1 cellular context compared by ENCODE assay signal in genomic region chr12:122721057-122721545, GRCh38.
TF ChIP-seq lines count a peak whose summit lies in the region.

No MANE protein-coding gene starts in this region.

TF ChIP-seq in HCT116, 20 proteins besides CTCF, POLR2A, EP300 and RAD21:
- TF ChIP-seq EZH2phosphoT487 (IDR thresholded peaks at IDR 0.05; ENCODE audit: borderline replicate concordance), result no peak
- TF ChIP-seq CEBPB (IDR thresholded peaks at IDR 0.05; ENCODE audit: low read depth), result no peak
- no peak for TF ChIP-seq FOSL1 (IDR thresholded peaks at IDR 0.05; ENCODE audit: low read depth)
- TF ChIP-seq SRF (IDR thresholded peaks at IDR 0.05; ENCODE audit: low read depth), result no peak
- no peak for TF ChIP-seq ZNF274 (IDR thresholded peaks at IDR 0.05; ENCODE audit: low read depth, low read length)
- no peak for TF ChIP-seq ZFX (IDR thresholded peaks at IDR 0.05)
- TF ChIP-seq MAX (IDR thresholded peaks at IDR 0.05), result no peak
- TF ChIP-seq SIN3A (IDR thresholded peaks at IDR 0.05; ENCODE audit: low read depth), result no peak
- TF ChIP-seq SP1 (IDR thresholded peaks at IDR 0.05; ENCODE audit: low read depth), result no peak
- no peak for TF ChIP-seq YY1 (IDR thresholded peaks at IDR 0.05; ENCODE audit: extremely low read depth, insufficient replicate concordance, low read depth, low read length)
- no peak for TF ChIP-seq TCF7L2 (IDR thresholded peaks at IDR 0.05; ENCODE audit: borderline replicate concordance, extremely low read depth, insufficient read depth, insufficient read length)
- no peak for TF ChIP-seq ELF1 (IDR thresholded peaks at IDR 0.05; ENCODE audit: borderline replicate concordance, low read depth)
- TF ChIP-seq ZBTB33 (IDR thresholded peaks at IDR 0.05; ENCODE audit: extremely low read depth, insufficient replicate concordance, low read length), result no peak
- no peak for TF ChIP-seq JUND (IDR thresholded peaks at IDR 0.05)
- no peak for TF ChIP-seq CBX3 (IDR thresholded peaks at IDR 0.05; ENCODE audit: low read depth)
- TF ChIP-seq REST (IDR thresholded peaks at IDR 0.05; ENCODE audit: low read depth), result no peak
- TF ChIP-seq POLR2AphosphoS5 (IDR thresholded peaks at IDR 0.05; ENCODE audit: low read depth, low read length), result no peak
- TF ChIP-seq ATF3 (IDR thresholded peaks at IDR 0.05), result no peak
